Comparison of ENCODE assay signal across 24 cellular contexts in genomic region chr4:98508248-98508647, GRCh38.
"Had no signal": no experiment of that assay in that cellular context is flagged by ENCODE, and none has a peak within 500 bp of the region (broad histone marks: within the 10 kb centered on the region; RNA-seq: fewer than 3 reads in every experiment).

No MANE protein-coding gene starts in this region.

- H3K4me3 ChIP-seq: colonic mucosa, gastrocnemius medialis, left ventricle myocardium inferior, lung, psoas muscle, right atrium auricular region, spleen, uterus had no signal

- H3K9me3 Mint-ChIP-seq: central memory CD8-positive, alpha-beta T cell; stimulated activated naive CD8-positive, alpha-beta T cell treated with anti-CD3 and anti-CD28 coated beads, Interleukin-15, Interleukin-2, amounts not matched to agents 100 ng/mL and 50 ng/mL, for 24 hours; type B pancreatic cell had no signal

- H3K27me3 Mint-ChIP-seq: activated CD4-positive, alpha-beta T cell treated with anti-CD3 and anti-CD28 coated beads for 36 hours; activated CD8-positive, alpha-beta memory T cell treated with anti-CD3 and anti-CD28 coated beads, Interleukin-2, amount 10 ng/mL, durations not matched to agents 7 days and 5 days; central memory CD8-positive, alpha-beta T cell; stimulated activated naive CD8-positive, alpha-beta T cell treated with anti-CD3 and anti-CD28 coated beads, Interleukin-15, Interleukin-2, amounts not matched to agents 100 ng/mL and 50 ng/mL, for 24 hours; type B pancreatic cell had no signal

- H3K9ac ChIP-seq: parathyroid adenoma had no signal

- H3K27me3 ChIP-seq: colonic mucosa, gastrocnemius medialis, right atrium auricular region, spleen, uterus had no signal

- H3K4me1 ChIP-seq: colonic mucosa, gastrocnemius medialis, psoas muscle, right atrium auricular region, spleen had no signal

- ATAC-seq: activated CD4-positive, alpha-beta T cell treated with anti-CD3 and anti-CD28 coated beads for 36 hours; activated CD8-positive, alpha-beta memory T cell treated with anti-CD3 and anti-CD28 coated beads, Interleukin-2, amount 10 ng/mL, durations not matched to agents 7 days and 5 days; activated CD8-positive, alpha-beta T cell treated with anti-CD3 and anti-CD28 coated beads, Interleukin-2, amount 10 ng/mL, durations not matched to agents 7 days and 5 days; gastrocnemius medialis; psoas muscle had no signal

- H3K27ac ChIP-seq: colonic mucosa, gastrocnemius medialis, left ventricle myocardium inferior, parathyroid adenoma, psoas muscle, right atrium auricular region, spleen had no signal

- H3K36me3 ChIP-seq: colonic mucosa, gastrocnemius medialis, left ventricle myocardium inferior, right atrium auricular region, uterus had no signal

- H3K9me3 ChIP-seq: colonic mucosa, gastrocnemius medialis, left ventricle myocardium inferior, psoas muscle, right atrium auricular region, spleen, uterus had no signal

- H3K4me3 Mint-ChIP-seq: activated CD4-positive, alpha-beta T cell treated with anti-CD3 and anti-CD28 coated beads for 36 hours; activated CD8-positive, alpha-beta memory T cell treated with anti-CD3 and anti-CD28 coated beads, Interleukin-2, amount 10 ng/mL, durations not matched to agents 7 days and 5 days; activated CD8-positive, alpha-beta T cell treated with anti-CD3 and anti-CD28 coated beads, Interleukin-2, amount 10 ng/mL, durations not matched to agents 7 days and 5 days; central memory CD8-positive, alpha-beta T cell; stimulated activated naive CD8-positive, alpha-beta T cell treated with anti-CD3 and anti-CD28 coated beads, Interleukin-15, Interleukin-2, amounts not matched to agents 100 ng/mL and 50 ng/mL, for 24 hours had no signal

- H3K27ac Mint-ChIP-seq: activated CD8-positive, alpha-beta memory T cell treated with anti-CD3 and anti-CD28 coated beads, Interleukin-2, amount 10 ng/mL, durations not matched to agents 7 days and 5 days; activated CD8-positive, alpha-beta T cell treated with anti-CD3 and anti-CD28 coated beads, Interleukin-2, amount 10 ng/mL, durations not matched to agents 7 days and 5 days; stimulated activated naive CD8-positive, alpha-beta T cell treated with anti-CD3 and anti-CD28 coated beads, Interleukin-15, Interleukin-2, amounts not matched to agents 100 ng/mL and 50 ng/mL, for 24 hours; type B pancreatic cell had no signal

- H3K36me3 Mint-ChIP-seq: type B pancreatic cell had no signal

- DNase-seq: activated CD4-positive, alpha-beta T cell treated with anti-CD3 and anti-CD28 coated beads for 36 hours; activated CD4-positive, CD25-positive, alpha-beta regulatory T cell; activated CD8-positive, alpha-beta memory T cell treated with anti-CD3 and anti-CD28 coated beads, Interleukin-2, amount 10 ng/mL, durations not matched to agents 7 days and 5 days; activated CD8-positive, alpha-beta T cell treated with anti-CD3 and anti-CD28 coated beads, Interleukin-2, amount 10 ng/mL, durations not matched to agents 7 days and 5 days; activated naive CD4-positive, alpha-beta T cell; activated T-cell treated with anti-CD3 and anti-CD28 coated beads, Interleukin-2, amount 50 U/mL, for 48 hours; amygdala; colonic mucosa; effector memory CD4-positive, alpha-beta T cell; erythroblast; gastrocnemius medialis; glutamatergic neuron; left ventricle myocardium inferior; nucleus accumbens; psoas muscle; spleen; substantia nigra; uterus had no signal

- H2AFZ ChIP-seq: parathyroid adenoma had no signal
